In genomic region chr14:77707724-77708408, GRCh38 we compare ENCODE assay signal across 8 cellular contexts. TPM values are rescaled to one million over a fixed set of nuclear protein-coding genes. Genes with fewer than 3 reads are reported as not detected.
A peak's percentile ranks its signal among the peaks of the same experiment; 100 is the strongest.
DNase-seq lines count a peak whose midpoint lies in the region; ATAC-seq and TF ChIP-seq lines count a peak whose summit lies in the region.

Gene ALKBH1 (minus strand): TSS chr14:77708023. CDS start chr14:77708004, 19 bp downstream.
Gene SLIRP (plus strand): TSS chr14:77708103. CDS start chr14:77708112, 9 bp downstream.

- TF ChIP-seq CTCF in GM12875 (IDR thresholded peaks at IDR 0.05; ENCODE audit: borderline replicate concordance, insufficient read depth, low read depth, low read length) (no peak), heart left ventricle (IDR thresholded peaks at IDR 0.05) (peak in 1 of 12 donors; percentile 1), type B pancreatic cell (conservative IDR thresholded peaks at IDR 0.05) (no peak)

- H3K4me3 Mint-ChIP-seq in activated naive CD8-positive, alpha-beta T cell treated with anti-CD3 and anti-CD28 coated beads, Interleukin-2, amount 50 U/mL, for 24 hours = peak within 1 kb of the TSS; percentile 99
- H3K4me3 Mint-ChIP-seq in type B pancreatic cell = peak within 1 kb of the TSS; percentile 93

- no peaks in the 10 kb centered on the region for H3K27me3 Mint-ChIP-seq in activated naive CD8-positive, alpha-beta T cell treated with anti-CD3 and anti-CD28 coated beads, Interleukin-2, amount 50 U/mL, for 24 hours
- no peaks in the 10 kb centered on the region for H3K27me3 Mint-ChIP-seq in type B pancreatic cell

- H3K27ac ChIP-seq in heart left ventricle = peak within 1 kb of the TSS; percentile 20 to 82 (median 70)

- H3K36me3 ChIP-seq in heart left ventricle = peaks cover 0 to 57% (median 53%) of the 10 kb centered on the region in 9 donors

- H3K9me3 Mint-ChIP-seq in activated naive CD8-positive, alpha-beta T cell treated with anti-CD3 and anti-CD28 coated beads, Interleukin-2, amount 50 U/mL, for 24 hours = no peaks in the 10 kb centered on the region
- no peaks in the 10 kb centered on the region for H3K9me3 Mint-ChIP-seq in type B pancreatic cell

- H3K27ac Mint-ChIP-seq in activated naive CD8-positive, alpha-beta T cell treated with anti-CD3 and anti-CD28 coated beads, Interleukin-2, amount 50 U/mL, for 24 hours = peak within 1 kb of the TSS; percentile 96
- H3K27ac Mint-ChIP-seq in type B pancreatic cell = peak within 1 kb of the TSS; percentile 85

- peak in 1 of 2 donors; percentile 58 for TF ChIP-seq POLR2A in heart left ventricle (IDR thresholded peaks at IDR 0.05)

- no peaks in the 10 kb centered on the region for H3K27me3 ChIP-seq in heart left ventricle

- DNase-seq in NCI-H1417 (lab: John Stamatoyannopoulos, UW) (peak; percentile 92 to 95 (median 94)), SW480 (ENCODE audit: low spot score) (peak; percentile 81), heart left ventricle (peak; percentile 88 to 92 (median 90)), posterior cingulate gyrus (peak; percentile 83 to 98 (median 89)), type B pancreatic cell (ENCODE audit: extremely low spot score, unreplicated experiment) (peak; percentile 84)
- peak; percentile 84 for DNase-seq in activated naive CD8-positive, alpha-beta T cell treated with anti-CD3 and anti-CD28 coated beads, Interleukin-2, amount 50 U/mL, for 24 hours

- peak; percentile 93 for ATAC-seq in HG02763 (IDR thresholded peaks at IDR 0.05; ENCODE audit: unreplicated experiment)
- peak; percentile 98 for ATAC-seq in activated naive CD8-positive, alpha-beta T cell treated with anti-CD3 and anti-CD28 coated beads, Interleukin-2, amount 50 U/mL, for 24 hours
- peak; percentile 96 to 98 (median 98) for ATAC-seq in heart left ventricle

- no peaks in the 10 kb centered on the region for H3K9me3 ChIP-seq in heart left ventricle

- peaks cover 43% of the 10 kb centered on the region for H3K4me1 Mint-ChIP-seq in activated naive CD8-positive, alpha-beta T cell treated with anti-CD3 and anti-CD28 coated beads, Interleukin-2, amount 50 U/mL, for 24 hours
- peaks cover 30% of the 10 kb centered on the region for H3K4me1 Mint-ChIP-seq in type B pancreatic cell (ENCODE audit: unreplicated experiment)

- H3K36me3 Mint-ChIP-seq in activated naive CD8-positive, alpha-beta T cell treated with anti-CD3 and anti-CD28 coated beads, Interleukin-2, amount 50 U/mL, for 24 hours (ENCODE audit: low read depth) = peaks cover 50% of the 10 kb centered on the region
- H3K36me3 Mint-ChIP-seq in type B pancreatic cell = peaks cover 10% of the 10 kb centered on the region

- H3K4me3 ChIP-seq in GM12875 (ENCODE audit: low read depth, low read length) (peak within 1 kb of the TSS; percentile 99), heart left ventricle (peak within 1 kb of the TSS; percentile 61 to 97 (median 91))

- peaks cover 0 to 37% (median 27%) of the 10 kb centered on the region in 12 donors for H3K4me1 ChIP-seq in heart left ventricle

- 0% methylated on average over 48 to 49 of the region's 49 CpGs for WGBS in heart left ventricle, 4 donors

- intact Hi-C loops in heart left ventricle (cut with DNase I) = loop anchor here (2.0 to 10.0 kb wide), 7 partner anchors 51 to 253 kb away; partner anchors contain the start of genes AHSA1 (in 5 of the 10) and VIPAS39 (in 4 of the 10)
- intact Hi-C loops in posterior cingulate gyrus (cut with DNase I) = loop anchor here (5.0 kb wide), 3 partner anchors 54 to 251 kb away; partner anchors contain the start of genes AHSA1, SNW1, SPTLC2 and VIPAS39

RNA-seq across cellular contexts. Expression of gene ALKBH1, which starts in this region (rescaled TPM):
- total RNA-seq in heart left ventricle = 10 to 100 TPM; 10.8 to 16.5 (median 12.5) TPM
- 10 to 100 TPM in 1 of 2 donors, 1 to 10 TPM in 1; 6.5 to 11.4 TPM for polyA plus RNA-seq in heart left ventricle
- total RNA-seq in type B pancreatic cell (ENCODE audit: low replicate concordance) = 14.5 and 19.1 TPM in 2 replicates

RNA-seq across cellular contexts. Expression of gene SLIRP, which starts in this region (rescaled TPM):
- 100 to 1,000 TPM; 112 to 309 (median 169) TPM for total RNA-seq in heart left ventricle
- polyA plus RNA-seq in heart left ventricle = 100 to 1,000 TPM; 423 to 872 TPM
- 125 and 128 TPM in 2 replicates for total RNA-seq in type B pancreatic cell (ENCODE audit: low replicate concordance)

Comparison
In these comparisons a context has a peak if more than half of its experiments do, and no peak if none do; other contexts are left out.
1. Peak in every context shown above with its lines: DNase-seq, ATAC-seq, H3K4me3 ChIP-seq and H3K27ac ChIP-seq.